Comparison of ENCODE assay signal across 20 cellular contexts in the genomic region with DNA sequence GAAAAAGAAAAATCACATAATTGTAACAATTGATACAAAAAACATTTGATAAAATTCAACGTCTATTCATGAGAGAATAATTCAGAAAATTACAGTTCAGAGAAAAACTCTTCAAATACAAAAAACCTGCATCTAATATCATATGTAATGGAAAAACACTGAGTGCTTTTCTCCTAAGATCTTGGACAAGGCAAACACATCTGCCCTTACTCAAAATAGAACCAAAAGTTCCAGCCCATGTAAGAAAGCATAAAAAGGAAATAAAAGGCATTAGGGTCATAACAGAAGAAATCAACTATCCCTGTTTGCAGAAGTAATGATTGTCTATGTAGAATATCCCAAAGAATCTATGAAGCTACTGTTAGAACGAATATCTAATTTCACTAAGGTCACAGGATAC.
DNase-seq lines count a peak whose midpoint lies in the region; ATAC-seq and TF ChIP-seq lines count a peak whose summit lies in the region.
"Had no signal": no experiment of that assay in that cellular context is flagged by ENCODE, and none has a peak within 500 bp of the region (broad histone marks: within the 10 kb centered on the region; RNA-seq: fewer than 3 reads in every experiment).

No MANE protein-coding gene starts in this region.

- 69% methylated on average over 2 of the region's 2 CpGs for WGBS in SK-N-SH (ENCODE audit: low lambda C conversion rate)
- 97% methylated on average over 2 of the region's 2 CpGs for WGBS in smooth muscle cell (ENCODE audit: low lambda C conversion rate)

- H3K27ac ChIP-seq in SK-N-SH (ENCODE audit: low read depth in 2 of 2, low read length in 1 of 2), result peak overlapping the region; percentile 78 to 94
- H3K27ac ChIP-seq in brain microvascular endothelial cell, result peak overlapping the region; percentile 89
- peak overlapping the region; percentile 85 for H3K27ac ChIP-seq in smooth muscle cell (ENCODE audit: low read depth)
- H3K27ac ChIP-seq in coronary artery, result no peak overlapping the region
- H3K27ac ChIP-seq: 22Rv1, BLaER1, HL-60 had no signal

- ATAC-seq in SK-N-SH treated with all-trans-retinoic acid at 6 μM for 48 hours, result no peak; the same call in 2 of the 3 replicates

- no peak for TF ChIP-seq EP300 in SK-N-SH (IDR thresholded peaks at IDR 0.05; ENCODE audit: borderline replicate concordance in 1 of 2, low read depth in 1 of 2, low read length in 1 of 2)

- H3K9me3 Mint-ChIP-seq in activated CD4-positive, alpha-beta T cell treated with anti-CD3 and anti-CD28 coated beads, Interleukin-2, amount 10 ng/mL, durations not matched to agents 24 days and 14 days, result no peaks in the 10 kb centered on the region

- no peak overlapping the region for H3K4me3 Mint-ChIP-seq in activated CD4-positive, alpha-beta T cell treated with anti-CD3 and anti-CD28 coated beads, Interleukin-2, amount 10 ng/mL, durations not matched to agents 24 days and 14 days
- H3K4me3 Mint-ChIP-seq: CD8-positive, alpha-beta memory T cell had no signal

- no peak for TF ChIP-seq RAD21 in SK-N-SH (IDR thresholded peaks at IDR 0.05; ENCODE audit: low read length)

- in situ Hi-C loops in brain microvascular endothelial cell (cut with HindIII; ENCODE audit: low pct_ligation_motif_present, low sequenced_read_pairs), result no loop called here

- POLR2A ChIA-PET in SK-N-SH (lab: Yijun Ruan, JAX), result no interaction called here

- H2AFZ ChIP-seq in SK-N-SH (ENCODE audit: low read depth), result no peak overlapping the region
- H2AFZ ChIP-seq in smooth muscle cell (ENCODE audit: low read depth), result peak overlapping the region; percentile 56

- H4K20me1 ChIP-seq in SK-N-SH (ENCODE audit: insufficient read depth), result no peaks in the 10 kb centered on the region
- H4K20me1 ChIP-seq in smooth muscle cell (ENCODE audit: low read depth), result no peaks in the 10 kb centered on the region
- H4K20me1 ChIP-seq: BLaER1 had no signal

- H3K9me2 ChIP-seq in SK-N-SH, result no peaks in the 10 kb centered on the region

- no peaks in the 10 kb centered on the region for H3K36me3 ChIP-seq in SK-N-SH (replicated peaks in 1 of 2; ENCODE audit: control insufficient read depth in 1 of 2, insufficient read depth in 2 of 2, low read length in 1 of 2)
- H3K36me3 ChIP-seq in brain microvascular endothelial cell (replicated peaks), result no peaks in the 10 kb centered on the region
- H3K36me3 ChIP-seq in smooth muscle cell (ENCODE audit: low read depth), result no peaks in the 10 kb centered on the region
- H3K36me3 ChIP-seq: BLaER1 had no signal

- H3K9me3 ChIP-seq in SK-N-SH (no peaks in the 10 kb centered on the region), smooth muscle cell (replicated peaks; ENCODE audit: low read depth) (no peaks in the 10 kb centered on the region)
- H3K9me3 ChIP-seq: BLaER1 had no signal

- peak overlapping the region; percentile 51; the same call in 1 of the 2 replicates for H3K9ac ChIP-seq in SK-N-SH
- no peak overlapping the region for H3K9ac ChIP-seq in smooth muscle cell (ENCODE audit: low read depth)
- H3K9ac ChIP-seq: BLaER1 had no signal

- CTCF ChIA-PET in SK-N-SH (lab: Yijun Ruan, JAX), result interaction anchor here (0.9 kb wide), 1 partner anchor 28 kb away, joined by 3 read pairs; no protein-coding TSS in a partner anchor

- H3K79me2 ChIP-seq in SK-N-SH (ENCODE audit: insufficient read depth) (no peaks in the 10 kb centered on the region), smooth muscle cell (ENCODE audit: low read depth) (no peaks in the 10 kb centered on the region)

- intact Hi-C loops in activated CD4-positive, alpha-beta T cell treated with anti-CD3 and anti-CD28 coated beads, Interleukin-2, amount 10 ng/mL, durations not matched to agents 24 days and 14 days (cut with micrococcal nuclease), result no loop called here

- H3K4me3 ChIP-seq in SK-N-SH (ENCODE audit: low read depth in 2 of 2, low read length in 1 of 2), result no peak overlapping the region
- H3K4me3 ChIP-seq in brain microvascular endothelial cell (ENCODE audit: low read depth, low read length), result no peak overlapping the region
- H3K4me3 ChIP-seq in smooth muscle cell, result no peak overlapping the region
- no peak overlapping the region for H3K4me3 ChIP-seq in coronary artery
- H3K4me3 ChIP-seq: BLaER1 had no signal

- H3F3A ChIP-seq in SK-N-SH (replicated peaks; ENCODE audit: insufficient read depth), result peaks cover 23% of the 10 kb centered on the region
- peaks cover 4% of the 10 kb centered on the region for H3F3A ChIP-seq in smooth muscle cell (ENCODE audit: low read depth)

- H3K27me3 Mint-ChIP-seq in activated CD4-positive, alpha-beta T cell treated with anti-CD3 and anti-CD28 coated beads, Interleukin-2, amount 10 ng/mL, durations not matched to agents 24 days and 14 days, result no peaks in the 10 kb centered on the region
- H3K27me3 Mint-ChIP-seq: CD8-positive, alpha-beta memory T cell had no signal

- no peaks in the 10 kb centered on the region for H3K4me1 Mint-ChIP-seq in activated CD4-positive, alpha-beta T cell treated with anti-CD3 and anti-CD28 coated beads, Interleukin-2, amount 10 ng/mL, durations not matched to agents 24 days and 14 days
- H3K4me1 Mint-ChIP-seq: CD8-positive, alpha-beta memory T cell had no signal

- no peak overlapping the region for H3K27ac Mint-ChIP-seq in activated CD4-positive, alpha-beta T cell treated with anti-CD3 and anti-CD28 coated beads, Interleukin-2, amount 10 ng/mL, durations not matched to agents 24 days and 14 days
- H3K27ac Mint-ChIP-seq: CD8-positive, alpha-beta memory T cell had no signal

- H3K27me3 ChIP-seq in SK-N-SH (ENCODE audit: insufficient read depth) (no peaks in the 10 kb centered on the region), brain microvascular endothelial cell (replicated peaks) (no peaks in the 10 kb centered on the region), smooth muscle cell (ENCODE audit: low read depth) (no peaks in the 10 kb centered on the region)
- H3K27me3 ChIP-seq: BLaER1 had no signal

- H3K4me1 ChIP-seq in SK-N-SH (ENCODE audit: control insufficient read depth in 1 of 2, insufficient read depth in 2 of 2, low read depth in 1 of 2, low read length in 1 of 2), result peaks cover 9 to 43% of the 10 kb centered on the region in 2 experiments; a peak in 3 of 4 replicates
- peaks cover 38% of the 10 kb centered on the region for H3K4me1 ChIP-seq in smooth muscle cell (ENCODE audit: low read depth)
- H3K4me1 ChIP-seq: BLaER1 had no signal

- DNase-seq in SK-N-SH (no peak), brain microvascular endothelial cell (no peak), myocyte (ENCODE audit: low read depth) (peak; percentile 31), smooth muscle cell (lab: John Stamatoyannopoulos, UW; ENCODE audit: unreplicated experiment) (no peak), coronary artery (ENCODE audit: low spot score) (no peak), D341Med (ENCODE audit: low spot score) (no peak)
- DNase-seq in activated CD4-positive, alpha-beta T cell treated with anti-CD3 and anti-CD28 coated beads, Interleukin-2, amount 10 ng/mL, durations not matched to agents 24 days and 14 days, result no peak
- DNase-seq: CD8-positive, alpha-beta memory T cell; DND-41; H7; NCI-H1417; NCI-H187 treated with DMSO at 0.1 percent for 48 hours; NCI-H345; NCI-H69; NK-92 treated with Interleukin-12 subunit alpha and Interleukin-12 subunit beta, amount 100 ng/mL, for 24 hours; RPMI8226 had no signal

- H3K4me2 ChIP-seq in SK-N-SH (no peak overlapping the region), smooth muscle cell (peak overlapping the region; percentile 71)
- H3K4me2 ChIP-seq: BLaER1 had no signal

- H3K36me3 Mint-ChIP-seq in activated CD4-positive, alpha-beta T cell treated with anti-CD3 and anti-CD28 coated beads, Interleukin-2, amount 10 ng/mL, durations not matched to agents 24 days and 14 days (ENCODE audit: low read depth), result no peaks in the 10 kb centered on the region
- H3K36me3 Mint-ChIP-seq: CD8-positive, alpha-beta memory T cell had no signal

- TF ChIP-seq CTCF in SK-N-SH (IDR thresholded peaks at IDR 0.05) (no peak), brain microvascular endothelial cell (IDR thresholded peaks at IDR 0.05; ENCODE audit: low read depth, low read length, missing control alignments) (no peak), smooth muscle cell (IDR thresholded peaks at IDR 0.05; ENCODE audit: borderline replicate concordance, insufficient read depth, poor library complexity, severe bottlenecking) (no peak), coronary artery (IDR thresholded peaks at IDR 0.05) (no peak)

TF ChIP-seq in SK-N-SH, 30 proteins besides CTCF, POLR2A, EP300 and RAD21 (continues in another document):
- no peak for TF ChIP-seq GATA2 (CRISPR knock-in tag; IDR thresholded peaks at IDR 0.05)
- no peak for TF ChIP-seq TAF1 (IDR thresholded peaks at IDR 0.05; ENCODE audit: borderline replicate concordance, low read depth, low read length)
- no peak for TF ChIP-seq PBX3 (IDR thresholded peaks at IDR 0.05)
- TF ChIP-seq MXI1 (IDR thresholded peaks at IDR 0.05; ENCODE audit: low read depth, low read length), result no peak
- no peak for TF ChIP-seq SIN3A (IDR thresholded peaks at IDR 0.05; ENCODE audit: borderline replicate concordance, low read depth, low read length)

TF ChIP-seq in SK-N-SH treated with all-trans-retinoic acid at 6 μM for 48 hours, 23 proteins besides CTCF, POLR2A, EP300 and RAD21:
- TF ChIP-seq ESRRG (CRISPR knock-in tag; IDR thresholded peaks at IDR 0.05), result no peak
- TF ChIP-seq, protein P1, sequence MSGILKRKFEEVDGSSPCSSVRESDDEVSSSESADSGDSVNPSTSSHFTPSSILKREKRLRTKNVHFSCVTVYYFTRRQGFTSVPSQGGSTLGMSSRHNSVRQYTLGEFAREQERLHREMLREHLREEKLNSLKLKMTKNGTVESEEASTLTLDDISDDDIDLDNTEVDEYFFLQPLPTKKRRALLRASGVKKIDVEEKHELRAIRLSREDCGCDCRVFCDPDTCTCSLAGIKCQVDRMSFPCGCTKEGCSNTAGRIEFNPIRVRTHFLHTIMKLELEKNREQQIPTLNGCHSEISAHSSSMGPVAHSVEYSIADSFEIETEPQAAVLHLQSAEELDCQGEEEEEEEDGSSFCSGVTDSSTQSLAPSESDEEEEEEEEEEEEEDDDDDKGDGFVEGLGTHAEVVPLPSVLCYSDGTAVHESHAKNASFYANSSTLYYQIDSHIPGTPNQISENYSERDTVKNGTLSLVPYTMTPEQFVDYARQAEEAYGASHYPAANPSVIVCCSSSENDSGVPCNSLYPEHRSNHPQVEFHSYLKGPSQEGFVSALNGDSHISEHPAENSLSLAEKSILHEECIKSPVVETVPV (CRISPR knock-in tag; IDR thresholded peaks at IDR 0.05), result no peak
- TF ChIP-seq BACH2 (CRISPR knock-in tag; IDR thresholded peaks at IDR 0.05; ENCODE audit: borderline replicate concordance), result no peak
- no peak for TF ChIP-seq RARB (CRISPR knock-in tag; IDR thresholded peaks at IDR 0.05)
- no peak for TF ChIP-seq ZNF565 (CRISPR knock-in tag; conservative IDR thresholded peaks at IDR 0.05; ENCODE audit: low read depth)
- no peak for TF ChIP-seq GLIS3 (CRISPR knock-in tag; IDR thresholded peaks at IDR 0.05)
- TF ChIP-seq ZNF8 (CRISPR knock-in tag; IDR thresholded peaks at IDR 0.05), result no peak
- no peak for TF ChIP-seq TOX (CRISPR knock-in tag; IDR thresholded peaks at IDR 0.05; ENCODE audit: borderline replicate concordance)
- no peak for TF ChIP-seq SNAI2 (CRISPR knock-in tag; IDR thresholded peaks at IDR 0.05)
- TF ChIP-seq ARNTL (CRISPR knock-in tag; IDR thresholded peaks at IDR 0.05; ENCODE audit: borderline replicate concordance, low read depth), result no peak
- no peak for TF ChIP-seq ZC3H10 (CRISPR knock-in tag; IDR thresholded peaks at IDR 0.05)

Comparison
In these comparisons a context has a peak if more than half of its experiments do, and no peak if none do; other contexts are left out.
1. H3K27ac ChIP-seq: peak in SK-N-SH (2 of 2), brain microvascular endothelial cell (single experiment) and smooth muscle cell (single experiment); none in coronary artery (0 of 2).